ENCODE assay signal across 1 cellular context in the genomic region with DNA sequence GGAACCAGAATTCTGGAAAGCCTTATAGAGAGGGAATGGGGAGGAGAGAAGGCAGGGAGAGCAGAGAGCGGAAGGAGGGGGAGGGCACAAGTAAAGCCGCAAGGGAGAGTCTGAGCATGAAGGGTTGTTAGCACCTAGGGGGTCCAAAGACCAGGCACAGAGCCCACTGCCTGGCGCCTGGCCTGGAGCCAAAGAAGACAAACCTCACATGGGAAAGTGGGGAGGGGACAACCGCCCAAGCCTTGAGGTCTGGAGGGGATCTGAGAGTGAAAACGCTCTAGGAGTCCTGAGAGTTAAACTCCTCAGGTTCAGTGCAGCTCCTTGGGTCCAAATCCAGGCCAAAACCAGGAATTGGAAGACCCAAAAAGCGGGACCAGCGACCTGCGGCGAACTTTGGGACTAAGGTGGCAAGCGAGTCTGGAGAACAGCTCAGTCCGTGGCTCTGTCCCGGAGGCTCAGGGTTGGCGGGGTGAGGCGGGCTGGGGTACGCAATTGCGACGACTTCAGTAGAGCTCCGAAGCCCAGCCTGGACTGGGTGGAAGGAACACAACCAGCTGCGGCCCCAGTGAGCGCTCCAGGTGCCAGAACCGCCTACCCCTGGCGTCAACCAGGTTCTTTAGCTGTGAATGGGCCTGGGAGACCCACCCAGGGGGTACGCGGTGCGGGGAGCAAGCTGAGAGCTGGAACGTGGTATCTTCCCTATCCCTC.
TF ChIP-seq lines count a peak whose summit lies in the region.

No MANE protein-coding gene starts in this region.

TF ChIP-seq in IMR-90, 13 proteins besides CTCF, POLR2A, EP300 and RAD21 (continued from another document):
- TF ChIP-seq ELK1 (IDR thresholded peaks at IDR 0.05; ENCODE audit: borderline replicate concordance, low read depth, low read length) (no peak), MAZ (IDR thresholded peaks at IDR 0.05; ENCODE audit: borderline replicate concordance, low read depth, low read length) (no peak), CEBPB (IDR thresholded peaks at IDR 0.05; ENCODE audit: low read depth, low read length) (no peak), RCOR1 (IDR thresholded peaks at IDR 0.05; ENCODE audit: insufficient replicate concordance, low read length) (no peak), FOS (IDR thresholded peaks at IDR 0.05; ENCODE audit: low read depth, low read length) (no peak)
